Comparison of ENCODE assay signal across 28 cellular contexts in genomic region chr10:121978511-121978910, GRCh38. TPM values are rescaled to one million over a fixed set of nuclear protein-coding genes. Genes with fewer than 3 reads are reported as not detected.
"Had no signal": no experiment of that assay in that cellular context is flagged by ENCODE, and none has a peak within 500 bp of the region (broad histone marks: within the 10 kb centered on the region; RNA-seq: fewer than 3 reads in every experiment).

No MANE protein-coding gene starts in this region.

- H3K4me1 ChIP-seq: foreskin keratinocyte had no signal

- H3K36me3 ChIP-seq: ascending aorta, breast epithelium, cardiac muscle cell, esophagus muscularis mucosa, gastrocnemius medialis had no signal

- H3K27ac ChIP-seq: ascending aorta, cardiac muscle cell, coronary artery, dorsolateral prefrontal cortex, esophagus muscularis mucosa, foreskin keratinocyte, gastrocnemius medialis, VCaP had no signal

- H3K9me3 ChIP-seq: ascending aorta, breast epithelium, esophagus muscularis mucosa, gastrocnemius medialis had no signal

- ATAC-seq: activated naive CD4-positive, alpha-beta T cell treated with anti-CD3 and anti-CD28 coated beads, Interleukin-2, amount 50 U/mL, for 72 hours; activated T-cell treated with anti-CD3 and anti-CD28 coated beads, Interleukin-2, amount 50 U/mL, for 72 hours; effector memory CD8-positive, alpha-beta T cell; foreskin keratinocyte; gastrocnemius medialis; WTC11 had no signal

- DNase-seq: activated CD4-positive, alpha-beta memory T cell treated with anti-CD3 and anti-CD28 coated beads, Interleukin-2, amount 10 ng/mL, durations not matched to agents 7 days and 5 days; activated CD4-positive, alpha-beta T cell treated with anti-CD3 and anti-CD28 coated beads for 1 hour; activated CD4-positive, alpha-beta T cell treated with anti-CD3 and anti-CD28 coated beads for 4 hours; activated CD4-positive, alpha-beta T cell treated with anti-CD3 and anti-CD28 coated beads, Interleukin-2, amount 10 ng/mL, durations not matched to agents 7 days and 5 days; activated CD4-positive, alpha-beta T cell treated with anti-CD3 and anti-CD28 coated beads, Interleukin-2, amount 50 U/mL, for 4 hours; activated CD8-positive, alpha-beta memory T cell treated with anti-CD3 and anti-CD28 coated beads, Interleukin-2, amount 50 U/mL, for 48 hours; activated naive CD4-positive, alpha-beta T cell treated with anti-CD3 and anti-CD28 coated beads for 36 hours; activated naive CD8-positive, alpha-beta T cell treated with anti-CD3 and anti-CD28 coated beads, Interleukin-2, amount 10 ng/mL, durations not matched to agents 7 days and 5 days; activated T-cell treated with anti-CD3 and anti-CD28 coated beads for 4 hours; activated T-cell treated with anti-CD3 and anti-CD28 coated beads, Interleukin-2, amount 50 U/mL, for 24 hours; activated T-cell treated with anti-CD3 and anti-CD28 coated beads, Interleukin-2, amount 50 U/mL, for 72 hours; central memory CD4-positive, alpha-beta T cell; cerebellar nuclear complex; dorsolateral prefrontal cortex; effector memory CD8-positive, alpha-beta T cell; erythroblast; foreskin keratinocyte; gastrocnemius medialis; T-helper 2 cell had no signal

- H3K27me3 ChIP-seq: ascending aorta, breast epithelium, cardiac muscle cell, dorsolateral prefrontal cortex, esophagus muscularis mucosa, foreskin keratinocyte, gastrocnemius medialis had no signal

- H3K4me3 ChIP-seq: ascending aorta, breast epithelium, cardiac muscle cell, coronary artery, dorsolateral prefrontal cortex, esophagus muscularis mucosa, gastrocnemius medialis had no signal

RNA-seq across cellular contexts. Expression of gene TACC2, which starts 10.5 kb away (rescaled TPM):
- total RNA-seq: activated CD4-positive, alpha-beta memory T cell treated with anti-CD3 and anti-CD28 coated beads, Interleukin-2, amount 10 ng/mL, durations not matched to agents 7 days and 5 days; activated CD4-positive, alpha-beta T cell treated with anti-CD3 and anti-CD28 coated beads, Interleukin-2, amount 10 ng/mL, durations not matched to agents 7 days and 5 days; activated naive CD4-positive, alpha-beta T cell treated with anti-CD3 and anti-CD28 coated beads for 36 hours; activated naive CD4-positive, alpha-beta T cell treated with anti-CD3 and anti-CD28 coated beads, Interleukin-2, amount 50 U/mL, for 72 hours; activated naive CD8-positive, alpha-beta T cell treated with anti-CD3 and anti-CD28 coated beads, Interleukin-2, amount 10 ng/mL, durations not matched to agents 7 days and 5 days; T-helper 1 cell treated with Interleukin-12 subunit alpha and Interleukin-12 subunit beta and Interleukin-4 antibody, amounts not matched to agents 30 ng/mL and 1 ng/mL, for 36 hours had no signal
